ENCODE assay signal across 18 cellular contexts in the genomic region with DNA sequence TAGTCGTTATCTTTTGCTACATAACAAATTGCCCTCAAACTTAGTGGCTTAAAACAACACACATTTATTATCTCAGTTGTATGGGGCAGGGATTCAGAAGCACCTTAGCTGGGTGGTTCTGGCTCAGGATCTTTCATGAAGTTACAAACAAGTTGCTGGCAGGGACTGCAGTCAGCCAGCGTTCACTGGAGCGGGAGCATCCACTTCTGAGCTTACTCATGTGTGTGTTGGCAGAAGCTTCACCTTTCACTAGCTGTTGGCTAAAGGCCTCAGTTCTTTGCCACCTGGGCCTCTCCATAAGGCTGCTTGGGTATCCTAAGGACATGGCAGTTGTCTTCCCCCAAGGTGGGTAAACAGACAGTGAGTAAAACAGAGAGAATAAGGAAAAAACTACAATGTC.
"Had no signal": no experiment of that assay in that cellular context is flagged by ENCODE, and none has a peak within 500 bp of the region (broad histone marks: within the 10 kb centered on the region; RNA-seq: fewer than 3 reads in every experiment).

No MANE protein-coding gene starts in this region.

- H3K4me3 Mint-ChIP-seq: activated CD8-positive, alpha-beta T cell treated with anti-CD3 and anti-CD28 coated beads, Interleukin-2, amount 10 ng/mL, durations not matched to agents 7 days and 5 days; activated naive CD8-positive, alpha-beta T cell treated with anti-CD3 and anti-CD28 coated beads, Interleukin-2, amount 50 U/mL, for 24 hours; central memory CD8-positive, alpha-beta T cell; dendritic cell treated with granulocyte-macrophage colony-stimulating factor and Interleukin-4, amounts not matched to agents 40 ng/mL and 50 ng/mL, for 4 days; effector memory CD8-positive, alpha-beta T cell; stimulated activated naive CD8-positive, alpha-beta T cell treated with anti-CD3 and anti-CD28 coated beads, Interleukin-15, amount 100 ng/mL, for 72 hours had no signal

- H3K9me3 Mint-ChIP-seq: activated naive CD8-positive, alpha-beta T cell treated with anti-CD3 and anti-CD28 coated beads, Interleukin-2, amount 50 U/mL, for 24 hours; central memory CD8-positive, alpha-beta T cell; dendritic cell treated with granulocyte-macrophage colony-stimulating factor and Interleukin-4, amounts not matched to agents 40 ng/mL and 50 ng/mL, for 4 days; effector memory CD8-positive, alpha-beta T cell; stimulated activated naive CD8-positive, alpha-beta T cell treated with anti-CD3 and anti-CD28 coated beads, Interleukin-15, amount 100 ng/mL, for 72 hours had no signal

- DNase-seq: activated CD4-positive, alpha-beta T cell treated with anti-CD3 and anti-CD28 coated beads for 4 hours; activated CD8-positive, alpha-beta memory T cell treated with anti-CD3 and anti-CD28 coated beads, Interleukin-2, amount 50 U/mL, for 48 hours; activated CD8-positive, alpha-beta T cell treated with anti-CD3 and anti-CD28 coated beads, Interleukin-2, amount 10 ng/mL, durations not matched to agents 7 days and 5 days; activated naive CD4-positive, alpha-beta T cell treated with Interleukin-2 at 50 U/mL for 16 hours; activated naive CD8-positive, alpha-beta T cell treated with anti-CD3 and anti-CD28 coated beads, Interleukin-2, amount 50 U/mL, for 24 hours; body of pancreas; effector memory CD8-positive, alpha-beta T cell; kidney; stimulated activated CD4-positive, alpha-beta T cell treated with anti-CD3 and anti-CD28 coated beads, Interleukin-4, amount 100 ng/mL, for 4 hours; stimulated activated naive CD8-positive, alpha-beta T cell treated with anti-CD3 and anti-CD28 coated beads, Interleukin-15, amount 100 ng/mL, for 72 hours; T-helper 9 cell; uterus; WERI-Rb-1 had no signal

- H3K27ac Mint-ChIP-seq: activated CD8-positive, alpha-beta T cell treated with anti-CD3 and anti-CD28 coated beads, Interleukin-2, amount 10 ng/mL, durations not matched to agents 7 days and 5 days; activated naive CD8-positive, alpha-beta T cell treated with anti-CD3 and anti-CD28 coated beads, Interleukin-2, amount 50 U/mL, for 24 hours; dendritic cell treated with granulocyte-macrophage colony-stimulating factor and Interleukin-4, amounts not matched to agents 40 ng/mL and 50 ng/mL, for 4 days; effector memory CD8-positive, alpha-beta T cell; stimulated activated naive CD8-positive, alpha-beta T cell treated with anti-CD3 and anti-CD28 coated beads, Interleukin-15, amount 100 ng/mL, for 72 hours had no signal

- ATAC-seq: activated CD8-positive, alpha-beta T cell treated with anti-CD3 and anti-CD28 coated beads, Interleukin-2, amount 10 ng/mL, durations not matched to agents 7 days and 5 days; activated naive CD8-positive, alpha-beta T cell treated with anti-CD3 and anti-CD28 coated beads, Interleukin-2, amount 50 U/mL, for 24 hours; body of pancreas; effector memory CD8-positive, alpha-beta T cell; gastroesophageal sphincter; stimulated activated naive CD8-positive, alpha-beta T cell treated with anti-CD3 and anti-CD28 coated beads, Interleukin-15, amount 100 ng/mL, for 72 hours had no signal

- H3K27ac ChIP-seq: body of pancreas, parathyroid adenoma, thoracic aorta, uterus, WERI-Rb-1 had no signal

- H3K4me1 Mint-ChIP-seq: activated naive CD8-positive, alpha-beta T cell treated with anti-CD3 and anti-CD28 coated beads, Interleukin-2, amount 50 U/mL, for 24 hours; central memory CD8-positive, alpha-beta T cell; stimulated activated naive CD8-positive, alpha-beta T cell treated with anti-CD3 and anti-CD28 coated beads, Interleukin-15, amount 100 ng/mL, for 72 hours had no signal

- H3K27me3 Mint-ChIP-seq: activated naive CD8-positive, alpha-beta T cell treated with anti-CD3 and anti-CD28 coated beads, Interleukin-2, amount 50 U/mL, for 24 hours; dendritic cell treated with granulocyte-macrophage colony-stimulating factor and Interleukin-4, amounts not matched to agents 40 ng/mL and 50 ng/mL, for 4 days; stimulated activated naive CD8-positive, alpha-beta T cell treated with anti-CD3 and anti-CD28 coated beads, Interleukin-15, amount 100 ng/mL, for 72 hours had no signal
